23 cellular contexts compared by ENCODE assay signal in genomic region chr1:60696512-60696911, GRCh38.
"Had no signal": no experiment of that assay in that cellular context is flagged by ENCODE, and none has a peak within 500 bp of the region (broad histone marks: within the 10 kb centered on the region; RNA-seq: fewer than 3 reads in every experiment).

No MANE protein-coding gene starts in this region.

- H3K27me3 Mint-ChIP-seq: stimulated activated memory B cell treated with anti-CD40 and anti-IgM and Interleukin-4, amounts not matched to agents 10 μg/mL and 1 μg/mL and 100 μg/mL, for 72 hours had no signal

- H3K36me3 ChIP-seq: lower lobe of right lung, pancreas, prostate gland, right lobe of liver, tibial nerve, uterus had no signal

- H3K9me3 ChIP-seq: lower lobe of right lung, pancreas, prostate gland, right lobe of liver had no signal

- H3K36me3 Mint-ChIP-seq: naive thymus-derived CD8-positive, alpha-beta T cell; stimulated activated memory B cell treated with anti-CD40 and anti-IgM and Interleukin-4, amounts not matched to agents 10 μg/mL and 1 μg/mL and 100 μg/mL, for 72 hours; type B pancreatic cell had no signal

- H3K4me1 Mint-ChIP-seq: naive thymus-derived CD8-positive, alpha-beta T cell; stimulated activated memory B cell treated with anti-CD40 and anti-IgM and Interleukin-4, amounts not matched to agents 10 μg/mL and 1 μg/mL and 100 μg/mL, for 72 hours; stimulated activated naive CD8-positive, alpha-beta T cell treated with anti-CD3 and anti-CD28 coated beads, Interleukin-15, amount 100 ng/mL, for 72 hours had no signal

- H3K27ac ChIP-seq: hepatocyte, lower lobe of right lung, pancreas, prostate gland, right lobe of liver, tibial nerve, uterus had no signal

- H3K27me3 ChIP-seq: hepatocyte, pancreas, right lobe of liver, tibial nerve, uterus had no signal

- ATAC-seq: lower lobe of right lung; naive thymus-derived CD8-positive, alpha-beta T cell; pancreas; right lobe of liver; stimulated activated memory B cell treated with anti-CD40 and anti-IgM and Interleukin-4, amounts not matched to agents 10 μg/mL and 1 μg/mL and 100 μg/mL, for 72 hours; stimulated activated naive CD8-positive, alpha-beta T cell treated with anti-CD3 and anti-CD28 coated beads, Interleukin-15, amount 100 ng/mL, for 72 hours had no signal

- H3K4me3 Mint-ChIP-seq: naive thymus-derived CD8-positive, alpha-beta T cell; nephron; neural crest cell; stimulated activated memory B cell treated with anti-CD40 and anti-IgM and Interleukin-4, amounts not matched to agents 10 μg/mL and 1 μg/mL and 100 μg/mL, for 72 hours; stimulated activated naive CD8-positive, alpha-beta T cell treated with anti-CD3 and anti-CD28 coated beads, Interleukin-15, amount 100 ng/mL, for 72 hours; type B pancreatic cell had no signal

- DNase-seq: islet precursor cell; lower lobe of right lung; mammary epithelial cell; mesenchymal stem cell; naive thymus-derived CD8-positive, alpha-beta T cell; pancreas; posterior cingulate gyrus; right lobe of liver; stimulated activated CD4-positive, alpha-beta T cell treated with anti-CD3 and anti-CD28 coated beads, Interleukin-1b, Interleukin-23, amount 100 ng/mL, for 48 hours; stimulated activated CD4-positive, alpha-beta T cell treated with anti-CD3 and anti-CD28 coated beads, Interleukin-2, amount 100 ng/mL, for 48 hours; stimulated activated CD4-positive, alpha-beta T cell treated with anti-CD3 and anti-CD28 coated beads, Interleukin-4, amount 100 ng/mL, for 4 hours; stimulated activated CD8-positive, alpha-beta memory T cell treated with anti-CD3 and anti-CD28 coated beads, Interleukin-4, amount 100 ng/mL, for 48 hours; stimulated activated naive CD4-positive, alpha-beta T cell treated with Interleukin-2 at 50 U/mL for 16 hours; stimulated activated naive CD8-positive, alpha-beta T cell treated with anti-CD3 and anti-CD28 coated beads, Interleukin-15, amount 100 ng/mL, for 72 hours; uterus had no signal

- H3K4me3 ChIP-seq: hepatocyte, lower lobe of right lung, pancreas, prostate gland, right lobe of liver, smooth muscle cell, tibial nerve, uterus had no signal

- H3K4me1 ChIP-seq: lower lobe of right lung, pancreas, prostate gland, right lobe of liver, uterus had no signal

- H3K27ac Mint-ChIP-seq: naive thymus-derived CD8-positive, alpha-beta T cell; stimulated activated memory B cell treated with anti-CD40 and anti-IgM and Interleukin-4, amounts not matched to agents 10 μg/mL and 1 μg/mL and 100 μg/mL, for 72 hours; stimulated activated naive CD8-positive, alpha-beta T cell treated with anti-CD3 and anti-CD28 coated beads, Interleukin-15, amount 100 ng/mL, for 72 hours; type B pancreatic cell had no signal
